12 cellular contexts compared by ENCODE assay signal in the genomic region with DNA sequence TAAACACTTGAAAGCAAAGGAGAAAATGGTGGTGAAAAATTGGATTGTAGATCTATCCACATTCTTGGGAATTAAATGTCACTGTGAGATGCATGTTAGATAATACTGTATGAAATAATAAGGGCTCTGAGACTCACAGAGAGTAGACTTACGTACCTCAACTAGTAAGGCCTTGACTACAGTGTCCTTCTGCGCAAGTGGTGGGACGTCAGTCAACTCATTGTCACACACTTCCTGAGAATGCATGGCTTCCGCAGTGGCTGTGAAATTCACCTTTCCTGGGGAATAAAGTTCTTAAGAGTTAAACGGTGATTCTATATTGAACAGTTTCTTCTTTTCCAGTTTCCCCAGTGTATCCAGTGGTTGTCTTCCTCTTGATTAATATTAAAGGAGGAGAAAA. TPM values are rescaled to one million over a fixed set of nuclear protein-coding genes. Genes with fewer than 3 reads are reported as not detected.
A peak's percentile ranks its signal among the peaks of the same experiment; 100 is the strongest.
DNase-seq lines count a peak whose midpoint lies in the region; ATAC-seq and TF ChIP-seq lines count a peak whose summit lies in the region.
"Had no signal": no experiment of that assay in that cellular context is flagged by ENCODE, and none has a peak within 500 bp of the region (broad histone marks: within the 10 kb centered on the region; RNA-seq: fewer than 3 reads in every experiment).

No MANE protein-coding gene starts in this region.

- H3K9me3 ChIP-seq in left ventricle myocardium inferior (replicated peaks) (no peaks in the 10 kb centered on the region), right atrium auricular region (no peaks in the 10 kb centered on the region), upper lobe of right lung (no peaks in the 10 kb centered on the region)
- H3K9me3 ChIP-seq: BLaER1 had no signal

- peak overlapping the region in 7 of 10 donors; percentile 27 to 96 (median 94) for H3K27ac Mint-ChIP-seq in naive thymus-derived CD8-positive, alpha-beta T cell

- DNase-seq in left ventricle myocardium inferior = no peak
- no peak for DNase-seq in right atrium auricular region (ENCODE audit: low spot score)
- DNase-seq in astrocyte of the cerebellum (ENCODE audit: low read depth) = no peak
- no peak for DNase-seq in naive thymus-derived CD8-positive, alpha-beta T cell
- no peak for DNase-seq in upper lobe of right lung
- DNase-seq in NCI-H446 treated with DMSO at 0.1 percent for 48 hours (lab: John Stamatoyannopoulos, UW) = no peak
- DNase-seq: NCI-H2171 treated with DMSO at 0.1 percent for 48 hours had no signal

- H3K36me3 Mint-ChIP-seq in naive thymus-derived CD8-positive, alpha-beta T cell = peaks cover 0 to 4% (median 4%) of the 10 kb centered on the region in 3 donors

- H3K4me3 ChIP-seq in left ventricle myocardium inferior (peak overlapping the region; percentile 61), right atrium auricular region (peak overlapping the region in 1 of 2 donors; percentile 47), astrocyte of the cerebellum (ENCODE audit: low read depth, low read length) (peak overlapping the region; percentile 32), upper lobe of right lung (peak overlapping the region; percentile 41)
- H3K4me3 ChIP-seq: BLaER1 had no signal

- H3K27me3 ChIP-seq in left ventricle myocardium inferior (ENCODE audit: low read depth) (no peaks in the 10 kb centered on the region), right atrium auricular region (no peaks in the 10 kb centered on the region), upper lobe of right lung (no peaks in the 10 kb centered on the region)
- H3K27me3 ChIP-seq: BLaER1 had no signal

- H3K36me3 ChIP-seq in left ventricle myocardium inferior (no peaks in the 10 kb centered on the region), right atrium auricular region (no peaks in the 10 kb centered on the region), upper lobe of right lung (no peaks in the 10 kb centered on the region)
- H3K36me3 ChIP-seq: BLaER1 had no signal

- TF ChIP-seq CTCF in left ventricle myocardium inferior (IDR thresholded peaks at IDR 0.05; ENCODE audit: borderline replicate concordance) (no peak), right atrium auricular region (IDR thresholded peaks at IDR 0.05) (no peak), astrocyte of the cerebellum (IDR thresholded peaks at IDR 0.05; ENCODE audit: low read depth, low read length, missing control alignments) (no peak), upper lobe of right lung (IDR thresholded peaks at IDR 0.05) (no peak)

- H3K9me3 Mint-ChIP-seq in naive thymus-derived CD8-positive, alpha-beta T cell = no peaks in the 10 kb centered on the region

- peaks cover 6% of the 10 kb centered on the region for H3K4me1 ChIP-seq in left ventricle myocardium inferior
- peaks cover 0 to 8% of the 10 kb centered on the region in 2 donors for H3K4me1 ChIP-seq in right atrium auricular region
- H3K4me1 ChIP-seq in upper lobe of right lung = peaks cover 7% of the 10 kb centered on the region
- H3K4me1 ChIP-seq: BLaER1 had no signal

- peak overlapping the region; percentile 79 for H3K27ac ChIP-seq in left ventricle myocardium inferior (replicated peaks)
- peak overlapping the region in 1 of 2 donors; percentile 24 for H3K27ac ChIP-seq in right atrium auricular region
- H3K27ac ChIP-seq in upper lobe of right lung = peak overlapping the region; percentile 67
- H3K27ac ChIP-seq: BLaER1 had no signal

- peaks cover 3 to 15% (median 10%) of the 10 kb centered on the region in 4 donors for H3K4me1 Mint-ChIP-seq in naive thymus-derived CD8-positive, alpha-beta T cell

- peak overlapping the region; percentile 10 to 96 (median 92) for H3K4me3 Mint-ChIP-seq in naive thymus-derived CD8-positive, alpha-beta T cell

- intact Hi-C loops in left ventricle myocardium inferior (cut with micrococcal nuclease) = no loop called here
- intact Hi-C loops in upper lobe of right lung (cut with DNase I) = no loop called here

- POLR2A ChIA-PET in naive thymus-derived CD8-positive, alpha-beta T cell (lab: Charles Lee) = no interaction called here

- in situ Hi-C loops in astrocyte of the cerebellum (cut with HindIII; ENCODE audit: low sequenced_read_pairs) = no loop called here

- peaks cover 0 to 4% (median under 1%) of the 10 kb centered on the region in 5 donors for H3K27me3 Mint-ChIP-seq in naive thymus-derived CD8-positive, alpha-beta T cell

- no peak for ATAC-seq in naive thymus-derived CD8-positive, alpha-beta T cell
- no peak for ATAC-seq in upper lobe of right lung
- ATAC-seq in GM21390 (IDR thresholded peaks at IDR 0.05; ENCODE audit: unreplicated experiment) = no peak
- ATAC-seq in GM18519 (IDR thresholded peaks at IDR 0.05; ENCODE audit: low FRiP score, unreplicated experiment) = no peak
- ATAC-seq: HCT116 had no signal

RNA-seq across cellular contexts. Expression of a gene that starts 32.6 kb away (rescaled TPM):
- total RNA-seq in left ventricle myocardium inferior (0.36 TPM), right atrium auricular region (not detected), upper lobe of right lung (0.67 TPM)
- not detected for total RNA-seq in naive thymus-derived CD8-positive, alpha-beta T cell
- polyA plus RNA-seq in naive thymus-derived CD8-positive, alpha-beta T cell = under 1 TPM in 1 of 3 donors, not detected in 2; 0.29 TPM
- total RNA-seq: fibroblast of villous mesenchyme had no signal
